ENCODE assay signal across 8 cellular contexts in genomic region chr13:44710576-44710975, GRCh38.
DNase-seq lines count a peak whose midpoint lies in the region; ATAC-seq and TF ChIP-seq lines count a peak whose summit lies in the region.
"Had no signal": no experiment of that assay in that cellular context is flagged by ENCODE, and none has a peak within 500 bp of the region (broad histone marks: within the 10 kb centered on the region; RNA-seq: fewer than 3 reads in every experiment).

No MANE protein-coding gene starts in this region.

- no peaks in the 10 kb centered on the region for H3K9me3 Mint-ChIP-seq in glutamatergic neuron (ENCODE audit: unreplicated experiment)

- peak; percentile 96 for DNase-seq in IMR-90
- DNase-seq in dermis microvascular lymphatic vessel endothelial cell (ENCODE audit: low read depth in 2 of 2) = peak; percentile 78 to 97
- peak; percentile 38 for DNase-seq in stimulated activated CD4-positive, alpha-beta T cell treated with anti-CD3 and anti-CD28 coated beads, Interleukin-4, amount 100 ng/mL, for 24 hours
- DNase-seq in NK-92 treated with Interleukin-12 subunit alpha and Interleukin-12 subunit beta, amount 100 ng/mL, for 24 hours (lab: John Stamatoyannopoulos, UW) = no peak
- DNase-seq in glutamatergic neuron = no peak
- DNase-seq: head of caudate nucleus had no signal

- 0 out of 4 replicates have a peak, but pooled peaks cover 0 to 5% of the 10 kb centered on the region in 2 experiments for H3K79me1 ChIP-seq in IMR-90 (ENCODE audit: low read depth in 1 of 2, low read length in 2 of 2)

- H3K4me3 Mint-ChIP-seq in glutamatergic neuron (ENCODE audit: unreplicated experiment) = no peak overlapping the region

- peak overlapping the region; percentile 77; the same call in 1 of the 2 replicates for H3K23ac ChIP-seq in IMR-90 (ENCODE audit: low read depth, low read length)

- no peaks in the 10 kb centered on the region for H3K36me3 Mint-ChIP-seq in glutamatergic neuron (ENCODE audit: unreplicated experiment)

- peak overlapping the region; percentile 69 for H2BK15ac ChIP-seq in IMR-90 (ENCODE audit: low read depth, low read length)

- H3K4me1 ChIP-seq in IMR-90 (ENCODE audit: control insufficient read depth, insufficient read depth, low read length) = peaks cover 12% of the 10 kb centered on the region

- peak overlapping the region; percentile 95 for H3K4ac ChIP-seq in IMR-90 (ENCODE audit: low read depth, low read length)

- TF ChIP-seq RAD21 in IMR-90 (IDR thresholded peaks at IDR 0.05; ENCODE audit: low read length) = peak; percentile 12; the same call in 1 of the 2 replicates

- peak overlapping the region; percentile 81 for H2AK9ac ChIP-seq in IMR-90 (replicated peaks; ENCODE audit: low read depth, low read length, poor library complexity)

- peak overlapping the region; percentile 95 for H2AK5ac ChIP-seq in IMR-90 (ENCODE audit: low read depth, low read length)

- H3K27me3 ChIP-seq in IMR-90 (ENCODE audit: control insufficient read depth, insufficient read depth, low read length) = no peaks in the 10 kb centered on the region

- no peaks in the 10 kb centered on the region for H3K9me1 ChIP-seq in IMR-90 (ENCODE audit: insufficient read depth, low read length)

- TF ChIP-seq CTCF in IMR-90 (conservative IDR thresholded peaks at IDR 0.05; ENCODE audit: low read depth, low read length) (no peak), glutamatergic neuron (IDR thresholded peaks at IDR 0.05; ENCODE audit: partially characterized antibody, unreplicated experiment) (no peak)

- H4K91ac ChIP-seq in IMR-90 (ENCODE audit: insufficient read depth, low read depth, low read length) = peak overlapping the region; percentile 69

- no peaks in the 10 kb centered on the region for H4K20me1 ChIP-seq in IMR-90 (ENCODE audit: insufficient read depth, low read length)

- peak overlapping the region; percentile 63; the same call in 1 of the 2 replicates for H3K4me2 ChIP-seq in IMR-90 (ENCODE audit: low read depth, low read length)

- peak overlapping the region; percentile 68 for H3K27ac ChIP-seq in IMR-90 (ENCODE audit: insufficient read depth, low read length)

- H2BK20ac ChIP-seq in IMR-90 (ENCODE audit: low read depth, low read length) = peak overlapping the region; percentile 96

- WGBS in IMR-90 (ENCODE audit: extremely low coverage in 2 of 2, insufficient read length in 1 of 2), 2 experiments = no CpG with 5 or more reads among the region's 2 CpGs

- in situ Hi-C loops in IMR-90 (cut with MboI; ENCODE audit: low sequenced_read_pairs) = no loop called here

- H3K14ac ChIP-seq in IMR-90 (replicated peaks; ENCODE audit: low read depth, low read length) = peak overlapping the region; percentile 92

- dilution Hi-C loops in IMR-90 (cut with HindIII; ENCODE audit: low sequenced_read_pairs, unreplicated experiment) = no loop called here

- H3K9ac ChIP-seq in IMR-90 (ENCODE audit: low read depth, low read length) = no peak overlapping the region

- CTCF ChIA-PET in IMR-90 (lab: Yijun Ruan, JAX) = no interaction called here

- POLR2A ChIA-PET in IMR-90 (lab: Charles Lee; ENCODE audit: unreplicated experiment) = no interaction called here

- H3K18ac ChIP-seq in IMR-90 (ENCODE audit: low read depth, low read length) = peak overlapping the region; percentile 92; the same call in 1 of the 2 replicates

- peak overlapping the region; percentile 53 for H2AFZ ChIP-seq in IMR-90 (replicated peaks; ENCODE audit: low read length, poor library complexity)

- no peaks in the 10 kb centered on the region for H3K9me3 ChIP-seq in IMR-90 (ENCODE audit: control insufficient read depth, insufficient read depth, low read length)

- peak overlapping the region; percentile 37 to 96 for H4K8ac ChIP-seq in IMR-90 (ENCODE audit: low read depth in 2 of 2, low read length in 2 of 2)

- H3K27me3 Mint-ChIP-seq in glutamatergic neuron (ENCODE audit: unreplicated experiment) = peaks cover 2% of the 10 kb centered on the region

- peak overlapping the region; percentile 65; the same call in 1 of the 2 replicates for H4K5ac ChIP-seq in IMR-90 (ENCODE audit: low read depth, low read length)

- peak overlapping the region; percentile 66; the same call in 1 of the 2 replicates for H3K56ac ChIP-seq in IMR-90 (ENCODE audit: extremely low read depth, insufficient read depth, low read length)

- H3K4me1 Mint-ChIP-seq in glutamatergic neuron (ENCODE audit: low read depth, unreplicated experiment) = no peaks in the 10 kb centered on the region

- peak overlapping the region; percentile 97 for H2BK120ac ChIP-seq in IMR-90 (ENCODE audit: low read depth, low read length)

- no peak overlapping the region for H3K4me3 ChIP-seq in IMR-90 (ENCODE audit: insufficient read depth, low read depth, low read length)

- no TSS peak for BruUV-seq in IMR-90 (replicated peaks; lab: Mats Ljungman, UMichigan)

- H3K27ac Mint-ChIP-seq in glutamatergic neuron (ENCODE audit: unreplicated experiment) = no peak overlapping the region

- ATAC-seq in GM19351 (IDR thresholded peaks at IDR 0.05; ENCODE audit: unreplicated experiment) = peak; percentile 55
- ATAC-seq in IMR-90 (ENCODE audit: low read depth) = peak; percentile 59
- no peak for ATAC-seq in GM19035 (IDR thresholded peaks at IDR 0.05; ENCODE audit: unreplicated experiment)

- H3K36me3 ChIP-seq in IMR-90 (ENCODE audit: control insufficient read depth, insufficient read depth, low read length) = no peaks in the 10 kb centered on the region

- H2BK5ac ChIP-seq in IMR-90 (ENCODE audit: low read depth, low read length, poor library complexity, severe bottlenecking) = peak overlapping the region; percentile 94

- TF ChIP-seq POLR2A in IMR-90 (IDR thresholded peaks at IDR 0.05; ENCODE audit: low read depth, low read length) = no peak

- intact Hi-C loops in IMR-90 (cut with micrococcal nuclease) = loop anchor here (5.0 to 10.0 kb wide), 3 partner anchors 133 to 602 kb away; partner anchors contain the start of gene TSC22D1

TF ChIP-seq in IMR-90, 13 proteins besides CTCF, POLR2A, EP300 and RAD21:
- no peak for TF ChIP-seq ELK1 (IDR thresholded peaks at IDR 0.05; ENCODE audit: borderline replicate concordance, low read depth, low read length)
- TF ChIP-seq BHLHE40 (IDR thresholded peaks at IDR 0.05; ENCODE audit: low read depth, low read length) = no peak; the same call in 1 of the 2 replicates
- TF ChIP-seq FOS (IDR thresholded peaks at IDR 0.05; ENCODE audit: low read depth, low read length) = peak; percentile 80
- TF ChIP-seq RCOR1 (IDR thresholded peaks at IDR 0.05; ENCODE audit: insufficient replicate concordance, low read length) = no peak

Comparison
In these comparisons a context has a peak if more than half of its experiments do, and no peak if none do; other contexts are left out.
1. DNase-seq: peak in IMR-90 (single experiment), dermis microvascular lymphatic vessel endothelial cell (2 of 2) and stimulated activated CD4-positive, alpha-beta T cell treated with anti-CD3 and anti-CD28 coated beads, Interleukin-4, amount 100 ng/mL, for 24 hours (single experiment); none in NK-92 treated with Interleukin-12 subunit alpha and Interleukin-12 subunit beta, amount 100 ng/mL, for 24 hours (single experiment) and glutamatergic neuron (single experiment).